Comparison of ENCODE assay signal across 24 cellular contexts in genomic region chr1:171355727-171356126, GRCh38. TPM values are rescaled to one million over a fixed set of nuclear protein-coding genes. Genes with fewer than 3 reads are reported as not detected.
DNase-seq lines count a peak whose midpoint lies in the region; ATAC-seq, FAIRE-seq and TF ChIP-seq lines count a peak whose summit lies in the region.
"Had no signal": no experiment of that assay in that cellular context is flagged by ENCODE, and none has a peak within 500 bp of the region (broad histone marks: within the 10 kb centered on the region; RNA-seq: fewer than 3 reads in every experiment).

No MANE protein-coding gene starts in this region.

- H3K4me1 ChIP-seq in hepatocyte (ENCODE audit: insufficient read depth) (peaks cover 11% of the 10 kb centered on the region), smooth muscle cell (ENCODE audit: low read depth) (peaks cover 11% of the 10 kb centered on the region), right lobe of liver (peaks cover 0 to 25% (median 7%) of the 10 kb centered on the region in 4 donors)
- H3K4me1 ChIP-seq: esophagus squamous epithelium, parathyroid adenoma, SJCRH30 had no signal

- 76% methylated on average over 3 of the region's 3 CpGs for WGBS in hepatocyte (ENCODE audit: low lambda C conversion rate, missing lambda C conversion rate)
- 7% methylated on average over 3 of the region's 3 CpGs for WGBS in smooth muscle cell (ENCODE audit: low lambda C conversion rate)
- 79% methylated on average over 3 of the region's 3 CpGs for WGBS in right lobe of liver (ENCODE audit: insufficient coverage, low coverage, low lambda C conversion rate, missing lambda C conversion rate)

- H2AFZ ChIP-seq in hepatocyte (no peak overlapping the region), smooth muscle cell (ENCODE audit: low read depth) (no peak overlapping the region)
- H2AFZ ChIP-seq: parathyroid adenoma had no signal

- DNase-seq in H54 (ENCODE audit: insufficient read length, low spot score) (peak; percentile 45), RPMI7951 (ENCODE audit: low read depth) (peak; percentile 2), hepatocyte (ENCODE audit: low spot score) (peak; percentile 38), smooth muscle cell (lab: John Stamatoyannopoulos, UW; ENCODE audit: unreplicated experiment) (no peak), ecto neural progenitor cell (ENCODE audit: low spot score) (no peak), right lobe of liver (no peak), putamen (ENCODE audit: low spot score) (no peak)
- DNase-seq: activated CD4-positive, alpha-beta T cell treated with anti-CD3 and anti-CD28 coated beads for 48 hours; activated naive CD4-positive, alpha-beta T cell treated with anti-CD3 and anti-CD28 coated beads, Interleukin-2, amount 50 U/mL, for 16 hours; CD4-positive, alpha-beta T cell; cerebellar nuclear complex; effector CD8-positive, alpha-beta T cell; esophagus squamous epithelium; H7; left colon; naive B cell; NCI-H1930; NCI-H446; SJCRH30; substantia nigra had no signal

- TF ChIP-seq POLR2A in H54 (IDR thresholded peaks at IDR 0.05; ENCODE audit: low read depth, low read length): no peak
- TF ChIP-seq POLR2A in right lobe of liver (IDR thresholded peaks at IDR 0.05): no peak

- intact Hi-C loops in right lobe of liver (cut with DNase I): no loop called here

- H3K9me2 ChIP-seq in hepatocyte (replicated peaks; ENCODE audit: insufficient read depth): no peaks in the 10 kb centered on the region

- H3K9ac ChIP-seq in smooth muscle cell (ENCODE audit: low read depth): no peak overlapping the region
- H3K9ac ChIP-seq: KMS-11, parathyroid adenoma had no signal

- no peak overlapping the region for H3K4me2 ChIP-seq in hepatocyte
- peak overlapping the region; percentile 51 for H3K4me2 ChIP-seq in smooth muscle cell
- H3K4me2 ChIP-seq: KMS-11 had no signal

- H4K20me1 ChIP-seq in hepatocyte (ENCODE audit: insufficient read depth, poor library complexity, severe bottlenecking) (no peaks in the 10 kb centered on the region), smooth muscle cell (ENCODE audit: low read depth) (no peaks in the 10 kb centered on the region)

- H3K79me2 ChIP-seq in hepatocyte (no peaks in the 10 kb centered on the region), smooth muscle cell (ENCODE audit: low read depth) (no peaks in the 10 kb centered on the region)
- H3K79me2 ChIP-seq: parathyroid adenoma had no signal

- H3K27me3 ChIP-seq in hepatocyte: no peaks in the 10 kb centered on the region
- no peaks in the 10 kb centered on the region for H3K27me3 ChIP-seq in smooth muscle cell (ENCODE audit: low read depth)
- H3K27me3 ChIP-seq in right lobe of liver: no peaks in the 10 kb centered on the region
- H3K27me3 ChIP-seq: SJCRH30 had no signal

- no peak for TF ChIP-seq CTCF in hepatocyte (IDR thresholded peaks at IDR 0.05; ENCODE audit: poor library complexity)
- no peak for TF ChIP-seq CTCF in smooth muscle cell (IDR thresholded peaks at IDR 0.05; ENCODE audit: borderline replicate concordance, insufficient read depth, poor library complexity, severe bottlenecking)
- TF ChIP-seq CTCF in right lobe of liver (IDR thresholded peaks at IDR 0.05): no peak

- H3K27ac ChIP-seq in hepatocyte (no peak overlapping the region), smooth muscle cell (ENCODE audit: low read depth) (peak overlapping the region; percentile 51), right lobe of liver (no peak overlapping the region)
- H3K27ac ChIP-seq: esophagus squamous epithelium, KMS-11, parathyroid adenoma, SJCRH30 had no signal

- no peaks in the 10 kb centered on the region for H3K36me3 ChIP-seq in hepatocyte (replicated peaks; ENCODE audit: insufficient read depth, low read depth)
- no peaks in the 10 kb centered on the region for H3K36me3 ChIP-seq in smooth muscle cell (ENCODE audit: low read depth)
- no peaks in the 10 kb centered on the region for H3K36me3 ChIP-seq in right lobe of liver
- H3K36me3 ChIP-seq: esophagus squamous epithelium, SJCRH30 had no signal

- H3K4me3 ChIP-seq in hepatocyte (no peak overlapping the region), smooth muscle cell (no peak overlapping the region), right lobe of liver (no peak overlapping the region)
- H3K4me3 ChIP-seq: esophagus squamous epithelium, GM12878, SJCRH30 had no signal

- H3F3A ChIP-seq in smooth muscle cell (ENCODE audit: low read depth): peaks cover 16% of the 10 kb centered on the region

- FAIRE-seq in H54 (lab: Jason Lieb, UNC): peak; percentile 64
- FAIRE-seq: GM12878, HTR-8/SVneo had no signal

- ATAC-seq in right lobe of liver: no peak
- ATAC-seq: GM12878, left colon had no signal

- H3K9me3 ChIP-seq in hepatocyte (ENCODE audit: low read depth): no peaks in the 10 kb centered on the region
- H3K9me3 ChIP-seq in smooth muscle cell (replicated peaks; ENCODE audit: low read depth): no peaks in the 10 kb centered on the region
- H3K9me3 ChIP-seq in right lobe of liver: no peaks in the 10 kb centered on the region
- H3K9me3 ChIP-seq: esophagus squamous epithelium, SJCRH30 had no signal

RNA-seq across cellular contexts. Expression of gene FMO4, which starts 41.7 kb away (rescaled TPM):
- total RNA-seq in RPMI7951 (2014; rRNA removed; shearing (Covaris generic)): 3.1 and 10.8 TPM in 2 replicates
- 20.5 and 31.4 TPM in 2 replicates for total RNA-seq in hepatocyte
- 10.3 and 12.6 TPM in 2 replicates for polyA plus RNA-seq in hepatocyte
- total RNA-seq in smooth muscle cell: 2.0 and 3.9 TPM in 2 replicates
- polyA plus RNA-seq in smooth muscle cell: 0.59 and 2.0 TPM in 2 replicates
- total RNA-seq in right lobe of liver: 10 to 100 TPM; 12.8 to 32.7 (median 20.0) TPM

Comparison
In these comparisons a context has a peak if more than half of its experiments do, and no peak if none do; other contexts are left out.
1. DNase-seq: peak in H54 (single experiment), RPMI7951 (single experiment) and hepatocyte (single experiment); none in smooth muscle cell (single experiment), ecto neural progenitor cell (single experiment), right lobe of liver (0 of 3) and putamen (single experiment).